ENCODE assay signal across 17 cellular contexts in the genomic region with DNA sequence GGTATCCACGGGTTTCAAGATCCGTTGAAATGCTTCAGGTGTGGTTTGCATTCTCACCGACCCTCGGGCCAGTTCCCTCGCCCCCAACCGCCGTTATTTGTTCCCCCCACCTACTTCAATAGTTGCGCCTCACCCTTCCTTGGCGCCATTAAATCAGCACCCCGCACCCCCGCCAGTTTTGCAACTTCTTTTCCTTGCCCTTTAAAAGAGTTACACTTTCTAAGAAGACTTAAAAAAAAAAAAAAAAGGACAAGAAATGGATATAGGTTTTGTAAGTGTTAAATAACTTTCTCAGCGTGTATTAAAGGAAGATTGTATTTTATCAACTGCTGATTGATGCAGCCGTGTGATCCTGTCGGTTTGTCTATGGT.
"Had no signal": no experiment of that assay in that cellular context is flagged by ENCODE, and none has a peak within 500 bp of the region (broad histone marks: within the 10 kb centered on the region; RNA-seq: fewer than 3 reads in every experiment).

No MANE protein-coding gene starts in this region.

- H3K27ac ChIP-seq: adrenal gland, ascending aorta, coronary artery, heart right ventricle, sigmoid colon, WERI-Rb-1 had no signal

- H3K4me3 Mint-ChIP-seq: activated naive CD8-positive, alpha-beta T cell; activated T-cell treated with anti-CD3 and anti-CD28 coated beads, Interleukin-2, amount 50 U/mL, for 24 hours; activated T-helper 17 cell treated with anti-CD3 and anti-CD28 coated beads, Interleukin-2, amount 50 U/mL, for 72 hours; memory B cell had no signal

- H3K36me3 Mint-ChIP-seq: activated naive CD8-positive, alpha-beta T cell; memory B cell had no signal

- H3K9me3 ChIP-seq: adrenal gland, ascending aorta, sigmoid colon had no signal

- H3K9me3 Mint-ChIP-seq: activated T-cell treated with anti-CD3 and anti-CD28 coated beads, Interleukin-2, amount 50 U/mL, for 24 hours; activated T-helper 17 cell treated with anti-CD3 and anti-CD28 coated beads, Interleukin-2, amount 50 U/mL, for 72 hours; memory B cell had no signal

- H3K27ac Mint-ChIP-seq: activated naive CD8-positive, alpha-beta T cell; activated T-cell treated with anti-CD3 and anti-CD28 coated beads, Interleukin-2, amount 50 U/mL, for 24 hours; activated T-helper 17 cell treated with anti-CD3 and anti-CD28 coated beads, Interleukin-2, amount 50 U/mL, for 72 hours; memory B cell had no signal

- H3K36me3 ChIP-seq: adrenal gland, ascending aorta, heart right ventricle, sigmoid colon, WERI-Rb-1 had no signal

- FAIRE-seq: TTC549 had no signal

- DNase-seq: activated T-cell treated with anti-CD3 and anti-CD28 coated beads, Interleukin-2, amount 50 U/mL, for 24 hours; cerebellar nuclear complex; erythroblast; heart right ventricle; left colon; sigmoid colon; stimulated activated CD4-positive, alpha-beta T cell treated with anti-CD3 and anti-CD28 coated beads, Interleukin-4, amount 100 ng/mL, for 1 hour; stimulated activated naive CD4-positive, alpha-beta T cell treated with Interleukin-2 at 50 U/mL for 16 hours; T-helper 1 cell; WERI-Rb-1 had no signal

- H3K4me1 Mint-ChIP-seq: activated T-helper 17 cell treated with anti-CD3 and anti-CD28 coated beads, Interleukin-2, amount 50 U/mL, for 72 hours; memory B cell had no signal
